ENCODE assay signal across 15 cellular contexts in the genomic region with DNA sequence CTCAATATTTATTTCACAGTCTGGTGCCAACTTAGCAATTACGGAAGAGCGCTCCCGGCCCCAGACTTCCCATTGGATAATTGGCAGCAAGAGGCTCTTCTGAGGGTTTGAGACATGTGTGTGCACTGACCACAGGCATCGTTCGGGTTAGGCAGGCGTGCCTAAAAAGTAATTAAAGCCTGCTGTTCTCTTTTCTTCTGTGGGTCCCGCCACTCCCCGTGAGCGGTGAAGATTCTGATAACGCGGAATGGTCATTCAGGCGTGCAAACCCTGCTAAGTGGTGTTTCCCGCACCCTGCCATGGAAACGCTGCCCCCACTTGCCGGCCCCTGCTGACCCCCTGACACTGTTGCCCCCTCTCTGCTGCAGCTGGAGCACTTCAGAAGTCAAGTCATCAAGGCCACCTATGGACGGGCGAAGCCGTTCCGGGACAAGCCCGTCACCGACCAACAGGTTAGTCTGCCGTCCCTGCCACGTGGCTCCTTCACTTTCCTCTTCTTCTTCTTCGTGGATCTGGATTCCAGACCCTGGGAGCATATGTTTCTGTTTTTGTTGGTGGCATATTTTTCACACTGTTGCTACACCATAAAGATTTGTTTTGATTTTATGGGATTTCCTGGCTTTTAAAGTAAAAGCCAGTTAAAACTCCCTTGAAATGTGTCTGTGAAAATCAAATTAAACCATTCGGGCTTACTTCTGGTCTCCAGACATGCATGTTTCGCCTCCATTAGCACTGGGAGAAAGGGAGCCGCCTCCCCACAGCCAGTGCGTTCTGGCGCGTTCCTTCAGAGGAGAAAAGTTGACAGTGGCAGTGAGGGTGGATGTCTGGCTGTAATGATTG.
A peak's percentile ranks its signal among the peaks of the same experiment; 100 is the strongest.
DNase-seq lines count a peak whose midpoint lies in the region; ATAC-seq and TF ChIP-seq lines count a peak whose summit lies in the region.
"Had no signal": no experiment of that assay in that cellular context is flagged by ENCODE, and none has a peak within 500 bp of the region (broad histone marks: within the 10 kb centered on the region; RNA-seq: fewer than 3 reads in every experiment).

No MANE protein-coding gene starts in this region.

- DNase-seq in AG20443 (ENCODE audit: low spot score) (peak; percentile 87), NCI-H1417 (lab: John Stamatoyannopoulos, UW) (peak; percentile 65 to 91 (median 79)), astrocyte of the spinal cord (ENCODE audit: low read depth, low spot score) (peak; percentile 75), nephron progenitor cell (peak; percentile 41), suprapubic skin (ENCODE audit: low spot score in 2 of 2) (no peak), T-helper 1 cell (no peak), NCI-H2029 (lab: John Stamatoyannopoulos, UW) (no peak)
- DNase-seq: activated T-cell treated with anti-CD3 and anti-CD28 coated beads for 4 hours, foreskin melanocyte, left colon, NCI-H1105 treated with DMSO at 0.1 percent for 48 hours had no signal

- no peaks in the 10 kb centered on the region for H3K36me3 ChIP-seq in suprapubic skin
- H3K36me3 ChIP-seq: cardiac muscle cell had no signal

- H3K27me3 Mint-ChIP-seq in nephron progenitor cell (ENCODE audit: low read depth, poor library complexity) = no peaks in the 10 kb centered on the region

- TF ChIP-seq POLR2A in suprapubic skin (IDR thresholded peaks at IDR 0.05) = no peak
- TF ChIP-seq POLR2A in GM18505 (IDR thresholded peaks at IDR 0.05; ENCODE audit: borderline replicate concordance, extremely low read depth, insufficient read depth, insufficient read length) = no peak

- H3K27me3 ChIP-seq in suprapubic skin = no peaks in the 10 kb centered on the region
- H3K27me3 ChIP-seq: cardiac muscle cell had no signal

- H3K4me3 Mint-ChIP-seq in nephron progenitor cell = no peak overlapping the region

- TF ChIP-seq EP300 in suprapubic skin (IDR thresholded peaks at IDR 0.05) = no peak

- in situ Hi-C loops in astrocyte of the spinal cord (cut with HindIII; ENCODE audit: low sequenced_read_pairs) = loop anchor here (10.0 kb wide), 1 partner anchor 88 kb away; no protein-coding TSS in a partner anchor

- no peak for TF ChIP-seq CTCF in astrocyte of the spinal cord (IDR thresholded peaks at IDR 0.05; ENCODE audit: low read depth, low read length)
- no peak for TF ChIP-seq CTCF in nephron progenitor cell (IDR thresholded peaks at IDR 0.05)
- TF ChIP-seq CTCF in suprapubic skin (IDR thresholded peaks at IDR 0.05) = no peak

- H3K4me3 ChIP-seq in astrocyte of the spinal cord (ENCODE audit: low read depth, low read length) (no peak overlapping the region), suprapubic skin (no peak overlapping the region)
- H3K4me3 ChIP-seq: cardiac muscle cell had no signal

- no peaks in the 10 kb centered on the region for H3K9me3 Mint-ChIP-seq in nephron progenitor cell

- peaks cover 78% of the 10 kb centered on the region for H3K4me1 Mint-ChIP-seq in nephron progenitor cell

- H3K27ac ChIP-seq in suprapubic skin = no peak overlapping the region
- H3K27ac ChIP-seq: cardiac muscle cell, HL-60 had no signal

- H3K27ac Mint-ChIP-seq in nephron progenitor cell = peak overlapping the region; percentile 57
- H3K27ac Mint-ChIP-seq: progenitor cell of endocrine pancreas had no signal

- H3K36me3 Mint-ChIP-seq in nephron progenitor cell (ENCODE audit: low read depth) = no peaks in the 10 kb centered on the region

- H3K4me1 ChIP-seq in suprapubic skin = peaks cover 32% of the 10 kb centered on the region

- no peak for ATAC-seq in GM18505 (IDR thresholded peaks at IDR 0.05; ENCODE audit: unreplicated experiment)
- ATAC-seq: left colon had no signal

- 77% methylated on average over 30 of the region's 30 CpGs for WGBS in suprapubic skin

- no peaks in the 10 kb centered on the region for H3K9me3 ChIP-seq in suprapubic skin

Comparison
In these comparisons a context has a peak if more than half of its experiments do, and no peak if none do; other contexts are left out.
1. DNase-seq: peak in AG20443 (single experiment), NCI-H1417 (3 of 3), astrocyte of the spinal cord (single experiment) and nephron progenitor cell (single experiment); none in suprapubic skin (0 of 2), T-helper 1 cell (0 of 5) and NCI-H2029 (single experiment).